In the genomic region with DNA sequence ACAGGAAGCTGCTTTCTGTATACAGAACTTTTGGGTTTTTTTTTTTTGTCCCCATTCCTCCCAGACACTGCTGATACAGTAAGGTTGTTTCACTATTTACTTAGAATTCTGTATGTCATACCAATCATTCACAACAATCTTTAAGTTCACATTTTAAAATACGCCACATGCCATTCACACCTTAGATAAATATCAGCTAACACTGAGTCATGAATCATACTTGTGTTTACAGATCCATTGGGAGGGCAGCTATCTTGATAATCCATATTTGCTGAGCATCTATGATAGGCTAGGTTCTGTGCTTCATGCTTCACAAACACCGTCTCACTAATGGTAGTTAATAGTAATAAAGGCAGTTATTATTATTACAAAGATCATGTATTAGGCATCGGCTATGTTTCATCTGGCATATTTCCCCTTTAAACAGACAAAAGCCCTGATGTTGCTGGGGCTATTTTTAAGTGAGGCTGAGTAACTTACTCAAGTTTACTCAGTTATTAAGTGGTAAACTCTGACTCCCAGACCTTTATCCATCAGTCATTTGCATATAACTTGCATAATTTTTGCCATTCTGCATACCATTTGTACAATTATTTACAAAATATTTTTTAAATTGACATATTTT, we compare ENCODE assay signal across 1 cellular context.
TF ChIP-seq lines count a peak whose summit lies in the region.

No MANE protein-coding gene starts in this region.

TF ChIP-seq in HepG2, 621 proteins besides CTCF, POLR2A, EP300 and RAD21 (continued from another document and continues in another):
- TF ChIP-seq, protein P1, sequence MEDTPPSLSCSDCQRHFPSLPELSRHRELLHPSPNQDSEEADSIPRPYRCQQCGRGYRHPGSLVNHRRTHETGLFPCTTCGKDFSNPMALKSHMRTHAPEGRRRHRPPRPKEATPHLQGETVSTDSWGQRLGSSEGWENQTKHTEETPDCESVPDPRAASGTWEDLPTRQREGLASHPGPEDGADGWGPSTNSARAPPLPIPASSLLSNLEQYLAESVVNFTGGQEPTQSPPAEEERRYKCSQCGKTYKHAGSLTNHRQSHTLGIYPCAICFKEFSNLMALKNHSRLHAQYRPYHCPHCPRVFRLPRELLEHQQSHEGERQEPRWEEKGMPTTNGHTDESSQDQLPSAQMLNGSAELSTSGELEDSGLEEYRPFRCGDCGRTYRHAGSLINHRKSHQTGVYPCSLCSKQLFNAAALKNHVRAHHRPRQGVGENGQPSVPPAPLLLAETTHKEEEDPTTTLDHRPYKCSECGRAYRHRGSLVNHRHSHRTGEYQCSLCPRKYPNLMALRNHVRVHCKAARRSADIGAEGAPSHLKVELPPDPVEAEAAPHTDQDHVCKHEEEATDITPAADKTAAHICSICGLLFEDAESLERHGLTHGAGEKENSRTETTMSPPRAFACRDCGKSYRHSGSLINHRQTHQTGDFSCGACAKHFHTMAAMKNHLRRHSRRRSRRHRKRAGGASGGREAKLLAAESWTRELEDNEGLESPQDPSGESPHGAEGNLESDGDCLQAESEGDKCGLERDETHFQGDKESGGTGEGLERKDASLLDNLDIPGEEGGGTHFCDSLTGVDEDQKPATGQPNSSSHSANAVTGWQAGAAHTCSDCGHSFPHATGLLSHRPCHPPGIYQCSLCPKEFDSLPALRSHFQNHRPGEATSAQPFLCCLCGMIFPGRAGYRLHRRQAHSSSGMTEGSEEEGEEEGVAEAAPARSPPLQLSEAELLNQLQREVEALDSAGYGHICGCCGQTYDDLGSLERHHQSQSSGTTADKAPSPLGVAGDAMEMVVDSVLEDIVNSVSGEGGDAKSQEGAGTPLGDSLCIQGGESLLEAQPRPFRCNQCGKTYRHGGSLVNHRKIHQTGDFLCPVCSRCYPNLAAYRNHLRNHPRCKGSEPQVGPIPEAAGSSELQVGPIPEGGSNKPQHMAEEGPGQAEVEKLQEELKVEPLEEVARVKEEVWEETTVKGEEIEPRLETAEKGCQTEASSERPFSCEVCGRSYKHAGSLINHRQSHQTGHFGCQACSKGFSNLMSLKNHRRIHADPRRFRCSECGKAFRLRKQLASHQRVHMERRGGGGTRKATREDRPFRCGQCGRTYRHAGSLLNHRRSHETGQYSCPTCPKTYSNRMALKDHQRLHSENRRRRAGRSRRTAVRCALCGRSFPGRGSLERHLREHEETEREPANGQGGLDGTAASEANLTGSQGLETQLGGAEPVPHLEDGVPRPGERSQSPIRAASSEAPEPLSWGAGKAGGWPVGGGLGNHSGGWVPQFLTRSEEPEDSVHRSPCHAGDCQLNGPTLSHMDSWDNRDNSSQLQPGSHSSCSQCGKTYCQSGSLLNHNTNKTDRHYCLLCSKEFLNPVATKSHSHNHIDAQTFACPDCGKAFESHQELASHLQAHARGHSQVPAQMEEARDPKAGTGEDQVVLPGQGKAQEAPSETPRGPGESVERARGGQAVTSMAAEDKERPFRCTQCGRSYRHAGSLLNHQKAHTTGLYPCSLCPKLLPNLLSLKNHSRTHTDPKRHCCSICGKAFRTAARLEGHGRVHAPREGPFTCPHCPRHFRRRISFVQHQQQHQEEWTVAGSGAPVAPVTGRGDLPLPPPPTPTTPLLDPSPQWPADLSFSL (CRISPR knock-in tag; IDR thresholded peaks at IDR 0.05), result no peak
- TF ChIP-seq MAFF (IDR thresholded peaks at IDR 0.05; ENCODE audit: low read depth, low read length) (0 out of 2 replicates have a peak, but pooled peaks have one; percentile 16), ZNF329 (CRISPR knock-in tag; IDR thresholded peaks at IDR 0.05; ENCODE audit: low read depth) (no peak), ZNF468 (CRISPR knock-in tag; IDR thresholded peaks at IDR 0.05) (no peak), ZNF652 (CRISPR knock-in tag; IDR thresholded peaks at IDR 0.05; ENCODE audit: borderline replicate concordance, low read depth) (no peak), CREM (IDR thresholded peaks at IDR 0.05) (no peak), CREM (CRISPR knock-in tag; IDR thresholded peaks at IDR 0.05) (no peak), TP53 (CRISPR knock-in tag; conservative IDR thresholded peaks at IDR 0.05) (no peak), ETV5 (CRISPR knock-in tag; IDR thresholded peaks at IDR 0.05; ENCODE audit: borderline replicate concordance) (no peak), SNAPC5 (CRISPR knock-in tag; IDR thresholded peaks at IDR 0.05; ENCODE audit: borderline replicate concordance) (no peak), GATAD2A (CRISPR knock-in tag; IDR thresholded peaks at IDR 0.05) (peak; percentile 76), RNF219 (CRISPR knock-in tag; IDR thresholded peaks at IDR 0.05) (no peak), ZMAT3 (CRISPR knock-in tag; conservative IDR thresholded peaks at IDR 0.05) (no peak), SP140L (CRISPR knock-in tag; IDR thresholded peaks at IDR 0.05; ENCODE audit: borderline replicate concordance) (no peak), ZNF343 (CRISPR knock-in tag; IDR thresholded peaks at IDR 0.05) (no peak), PRPF4 (IDR thresholded peaks at IDR 0.05; ENCODE audit: low read depth, low read length, poor library complexity, severe bottlenecking) (no peak), FOXJ3 (CRISPR knock-in tag; IDR thresholded peaks at IDR 0.05; ENCODE audit: borderline replicate concordance) (no peak), CBX1 (IDR thresholded peaks at IDR 0.05; ENCODE audit: low read depth) (no peak), HDAC2 (CRISPR knock-in tag; IDR thresholded peaks at IDR 0.05) (peak; percentile 55), ZNF746 (CRISPR knock-in tag; IDR thresholded peaks at IDR 0.05) (no peak), ZMYM4 (CRISPR knock-in tag; IDR thresholded peaks at IDR 0.05) (no peak), ZNF816 (CRISPR knock-in tag; IDR thresholded peaks at IDR 0.05; ENCODE audit: borderline replicate concordance) (no peak), ZBTB21 (CRISPR knock-in tag; IDR thresholded peaks at IDR 0.05) (no peak), ZNF761 (CRISPR knock-in tag; conservative IDR thresholded peaks at IDR 0.05) (no peak), ZNF143 (CRISPR knock-in tag; IDR thresholded peaks at IDR 0.05) (no peak), ZIK1 (CRISPR knock-in tag; IDR thresholded peaks at IDR 0.05; ENCODE audit: borderline replicate concordance, low read depth) (no peak), ZNF564 (CRISPR knock-in tag; IDR thresholded peaks at IDR 0.05) (no peak), TSC22D2 (CRISPR knock-in tag; IDR thresholded peaks at IDR 0.05; ENCODE audit: borderline replicate concordance) (no peak), ZNF230 (CRISPR knock-in tag; IDR thresholded peaks at IDR 0.05) (no peak), ZBTB10 (CRISPR knock-in tag; IDR thresholded peaks at IDR 0.05; ENCODE audit: borderline replicate concordance) (no peak), ZNF12 (CRISPR knock-in tag; IDR thresholded peaks at IDR 0.05) (no peak), ZNF24 (IDR thresholded peaks at IDR 0.05) (no peak), PCBP2 (optimal IDR thresholded peaks at IDR 0.05; ENCODE audit: low read depth, low read length, poor library complexity, severe bottlenecking) (no peak), TCF7 (IDR thresholded peaks at IDR 0.05; ENCODE audit: low read depth) (peak; percentile 45; the same call in 1 of the 2 replicates), SRY (CRISPR knock-in tag; IDR thresholded peaks at IDR 0.05) (no peak)
- TF ChIP-seq, protein P2, sequence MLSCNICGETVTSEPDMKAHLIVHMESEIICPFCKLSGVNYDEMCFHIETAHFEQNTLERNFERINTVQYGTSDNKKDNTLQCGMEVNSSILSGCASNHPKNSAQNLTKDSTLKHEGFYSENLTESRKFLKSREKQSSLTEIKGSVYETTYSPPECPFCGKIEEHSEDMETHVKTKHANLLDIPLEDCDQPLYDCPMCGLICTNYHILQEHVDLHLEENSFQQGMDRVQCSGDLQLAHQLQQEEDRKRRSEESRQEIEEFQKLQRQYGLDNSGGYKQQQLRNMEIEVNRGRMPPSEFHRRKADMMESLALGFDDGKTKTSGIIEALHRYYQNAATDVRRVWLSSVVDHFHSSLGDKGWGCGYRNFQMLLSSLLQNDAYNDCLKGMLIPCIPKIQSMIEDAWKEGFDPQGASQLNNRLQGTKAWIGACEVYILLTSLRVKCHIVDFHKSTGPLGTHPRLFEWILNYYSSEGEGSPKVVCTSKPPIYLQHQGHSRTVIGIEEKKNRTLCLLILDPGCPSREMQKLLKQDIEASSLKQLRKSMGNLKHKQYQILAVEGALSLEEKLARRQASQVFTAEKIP (CRISPR knock-in tag; IDR thresholded peaks at IDR 0.05; ENCODE audit: borderline replicate concordance), result no peak
- TF ChIP-seq, protein P3, sequence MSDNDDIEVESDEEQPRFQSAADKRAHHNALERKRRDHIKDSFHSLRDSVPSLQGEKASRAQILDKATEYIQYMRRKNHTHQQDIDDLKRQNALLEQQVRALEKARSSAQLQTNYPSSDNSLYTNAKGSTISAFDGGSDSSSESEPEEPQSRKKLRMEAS (IDR thresholded peaks at IDR 0.05), result no peak
- TF ChIP-seq, protein P4, sequence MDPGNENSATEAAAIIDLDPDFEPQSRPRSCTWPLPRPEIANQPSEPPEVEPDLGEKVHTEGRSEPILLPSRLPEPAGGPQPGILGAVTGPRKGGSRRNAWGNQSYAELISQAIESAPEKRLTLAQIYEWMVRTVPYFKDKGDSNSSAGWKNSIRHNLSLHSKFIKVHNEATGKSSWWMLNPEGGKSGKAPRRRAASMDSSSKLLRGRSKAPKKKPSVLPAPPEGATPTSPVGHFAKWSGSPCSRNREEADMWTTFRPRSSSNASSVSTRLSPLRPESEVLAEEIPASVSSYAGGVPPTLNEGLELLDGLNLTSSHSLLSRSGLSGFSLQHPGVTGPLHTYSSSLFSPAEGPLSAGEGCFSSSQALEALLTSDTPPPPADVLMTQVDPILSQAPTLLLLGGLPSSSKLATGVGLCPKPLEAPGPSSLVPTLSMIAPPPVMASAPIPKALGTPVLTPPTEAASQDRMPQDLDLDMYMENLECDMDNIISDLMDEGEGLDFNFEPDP (CRISPR knock-in tag; conservative IDR thresholded peaks at IDR 0.05), result no peak
- TF ChIP-seq, protein P5, sequence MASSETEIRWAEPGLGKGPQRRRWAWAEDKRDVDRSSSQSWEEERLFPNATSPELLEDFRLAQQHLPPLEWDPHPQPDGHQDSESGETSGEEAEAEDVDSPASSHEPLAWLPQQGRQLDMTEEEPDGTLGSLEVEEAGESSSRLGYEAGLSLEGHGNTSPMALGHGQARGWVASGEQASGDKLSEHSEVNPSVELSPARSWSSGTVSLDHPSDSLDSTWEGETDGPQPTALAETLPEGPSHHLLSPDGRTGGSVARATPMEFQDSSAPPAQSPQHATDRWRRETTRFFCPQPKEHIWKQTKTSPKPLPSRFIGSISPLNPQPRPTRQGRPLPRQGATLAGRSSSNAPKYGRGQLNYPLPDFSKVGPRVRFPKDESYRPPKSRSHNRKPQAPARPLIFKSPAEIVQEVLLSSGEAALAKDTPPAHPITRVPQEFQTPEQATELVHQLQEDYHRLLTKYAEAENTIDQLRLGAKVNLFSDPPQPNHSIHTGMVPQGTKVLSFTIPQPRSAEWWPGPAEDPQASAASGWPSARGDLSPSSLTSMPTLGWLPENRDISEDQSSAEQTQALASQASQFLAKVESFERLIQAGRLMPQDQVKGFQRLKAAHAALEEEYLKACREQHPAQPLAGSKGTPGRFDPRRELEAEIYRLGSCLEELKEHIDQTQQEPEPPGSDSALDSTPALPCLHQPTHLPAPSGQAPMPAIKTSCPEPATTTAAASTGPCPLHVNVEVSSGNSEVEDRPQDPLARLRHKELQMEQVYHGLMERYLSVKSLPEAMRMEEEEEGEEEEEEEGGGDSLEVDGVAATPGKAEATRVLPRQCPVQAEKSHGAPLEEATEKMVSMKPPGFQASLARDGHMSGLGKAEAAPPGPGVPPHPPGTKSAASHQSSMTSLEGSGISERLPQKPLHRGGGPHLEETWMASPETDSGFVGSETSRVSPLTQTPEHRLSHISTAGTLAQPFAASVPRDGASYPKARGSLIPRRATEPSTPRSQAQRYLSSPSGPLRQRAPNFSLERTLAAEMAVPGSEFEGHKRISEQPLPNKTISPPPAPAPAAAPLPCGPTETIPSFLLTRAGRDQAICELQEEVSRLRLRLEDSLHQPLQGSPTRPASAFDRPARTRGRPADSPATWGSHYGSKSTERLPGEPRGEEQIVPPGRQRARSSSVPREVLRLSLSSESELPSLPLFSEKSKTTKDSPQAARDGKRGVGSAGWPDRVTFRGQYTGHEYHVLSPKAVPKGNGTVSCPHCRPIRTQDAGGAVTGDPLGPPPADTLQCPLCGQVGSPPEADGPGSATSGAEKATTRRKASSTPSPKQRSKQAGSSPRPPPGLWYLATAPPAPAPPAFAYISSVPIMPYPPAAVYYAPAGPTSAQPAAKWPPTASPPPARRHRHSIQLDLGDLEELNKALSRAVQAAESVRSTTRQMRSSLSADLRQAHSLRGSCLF (CRISPR knock-in tag; IDR thresholded peaks at IDR 0.05; ENCODE audit: borderline replicate concordance), result no peak
- TF ChIP-seq, protein P6, sequence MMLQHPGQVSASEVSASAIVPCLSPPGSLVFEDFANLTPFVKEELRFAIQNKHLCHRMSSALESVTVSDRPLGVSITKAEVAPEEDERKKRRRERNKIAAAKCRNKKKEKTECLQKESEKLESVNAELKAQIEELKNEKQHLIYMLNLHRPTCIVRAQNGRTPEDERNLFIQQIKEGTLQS (CRISPR knock-in tag; IDR thresholded peaks at IDR 0.05), result peak; percentile 45; the same call in 1 of the 2 replicates
